In genomic region chr13:27007166-27007565, GRCh38 we compare ENCODE assay signal across 10 cellular contexts.
DNase-seq lines count a peak whose midpoint lies in the region; ATAC-seq, FAIRE-seq and TF ChIP-seq lines count a peak whose summit lies in the region.
"Had no signal": no experiment of that assay in that cellular context is flagged by ENCODE, and none has a peak within 500 bp of the region (broad histone marks: within the 10 kb centered on the region; RNA-seq: fewer than 3 reads in every experiment).

No MANE protein-coding gene starts in this region.

- WGBS in A549 (ENCODE audit: missing lambda C conversion rate) = 85% methylated on average over 11 of the region's 12 CpGs

- H3K4me3 Mint-ChIP-seq in CD4-positive, alpha-beta T cell = no peak overlapping the region

- H3K9ac ChIP-seq in colonic mucosa (ENCODE audit: low read depth in 2 of 2, low read length in 2 of 2) (peak overlapping the region in 1 of 2 donors; percentile 64), mucosa of stomach (ENCODE audit: low read length) (peak overlapping the region; percentile 52)

- H3K4me3 ChIP-seq in A549 = no peak overlapping the region
- peak overlapping the region; percentile 39 for H3K4me3 ChIP-seq in colonic mucosa
- no peak overlapping the region for H3K4me3 ChIP-seq in mucosa of stomach (ENCODE audit: low read length)

- intact Hi-C loops in colonic mucosa (cut with DNase I) = no loop called here
- intact Hi-C loops in CD4-positive, alpha-beta T cell (cut with DNase I, micrococcal nuclease) = no loop called here

- no peaks in the 10 kb centered on the region for H3K9me3 Mint-ChIP-seq in CD4-positive, alpha-beta T cell
- H3K9me3 Mint-ChIP-seq: activated naive CD4-positive, alpha-beta T cell treated with anti-CD3 and anti-CD28 coated beads for 36 hours; naive thymus-derived CD8-positive, alpha-beta T cell had no signal

- FAIRE-seq in A549 (lab: Jason Lieb, UNC) = no peak

- H3K27me3 ChIP-seq in colonic mucosa (no peaks in the 10 kb centered on the region), mucosa of stomach (ENCODE audit: control insufficient read depth, insufficient read depth, low read length) (peaks cover 20% of the 10 kb centered on the region)
- peaks cover 26% of the 10 kb centered on the region for H3K27me3 ChIP-seq in CD4-positive, alpha-beta T cell (ENCODE audit: control insufficient read depth, insufficient read depth, low read length)

- POLR2A ChIA-PET in A549 (lab: Yijun Ruan, JAX) = no interaction called here
- POLR2A ChIA-PET in CD4-positive, alpha-beta T cell (lab: Charles Lee) = interaction anchor here (1.3 kb wide), 1 partner anchor 10 kb away, joined by 3 read pairs; no protein-coding TSS in a partner anchor

- no peak for ATAC-seq in A549
- no peak for ATAC-seq in CD4-positive, alpha-beta T cell (ENCODE audit: poor library complexity)
- ATAC-seq: naive thymus-derived CD8-positive, alpha-beta T cell had no signal

- TF ChIP-seq RAD21 in A549 (conservative IDR thresholded peaks at IDR 0.05 in 1 of 2, IDR thresholded peaks at IDR 0.05 in 1 of 2) = no peak

- TF ChIP-seq CTCF in A549 (IDR thresholded peaks at IDR 0.05) = no peak
- no peak for TF ChIP-seq CTCF in colonic mucosa (IDR thresholded peaks at IDR 0.05)
- no peak for TF ChIP-seq CTCF in CD4-positive, alpha-beta T cell (IDR thresholded peaks at IDR 0.05)

- DNase-seq in A549 (ENCODE audit: low read depth in 1 of 2, low spot score in 1 of 2) (no peak), NCI-H2081 (lab: John Stamatoyannopoulos, UW) (peak; percentile 52 to 81), colonic mucosa (peak; percentile 17), HPDE6-E6E7 (ENCODE audit: extremely low spot score) (no peak), amniotic stem cell (lab: John Stamatoyannopoulos, UW) (no peak), inferior parietal cortex (ENCODE audit: extremely low spot score) (no peak)
- no peak for DNase-seq in CD4-positive, alpha-beta T cell
- DNase-seq: activated naive CD4-positive, alpha-beta T cell treated with anti-CD3 and anti-CD28 coated beads for 36 hours; naive thymus-derived CD8-positive, alpha-beta T cell had no signal

- peak overlapping the region; percentile 83 for H3K4me2 ChIP-seq in A549

- no peaks in the 10 kb centered on the region for H3K9me3 ChIP-seq in A549
- no peaks in the 10 kb centered on the region for H3K9me3 ChIP-seq in colonic mucosa
- H3K9me3 ChIP-seq in mucosa of stomach (ENCODE audit: control insufficient read depth, low read length) = no peaks in the 10 kb centered on the region
- no peaks in the 10 kb centered on the region for H3K9me3 ChIP-seq in CD4-positive, alpha-beta T cell (ENCODE audit: control insufficient read depth, low read length)

- peaks cover 64% of the 10 kb centered on the region for H3K27me3 Mint-ChIP-seq in CD4-positive, alpha-beta T cell

- no peak for TF ChIP-seq POLR2A in A549 (IDR thresholded peaks at IDR 0.05; ENCODE audit: low read length)

- H3K4me1 Mint-ChIP-seq in CD4-positive, alpha-beta T cell (ENCODE audit: low read depth) = no peaks in the 10 kb centered on the region

- CTCF ChIA-PET in A549 (lab: Yijun Ruan, JAX) = interaction anchor here (1.0 to 2.0 kb wide), 2 partner anchors 13 to 279 kb away, joined by 3 to 4 read pairs; no protein-coding TSS in a partner anchor
- CTCF ChIA-PET in CD4-positive, alpha-beta T cell (lab: Charles Lee) = no interaction called here

- H3K36me3 ChIP-seq in colonic mucosa (no peaks in the 10 kb centered on the region), mucosa of stomach (ENCODE audit: control insufficient read depth, insufficient read depth, low read length) (no peaks in the 10 kb centered on the region)

- H3K27ac ChIP-seq in A549 = peak overlapping the region in 1 of 2 experiments; percentile 67; a peak in 3 of 6 replicates
- no peak overlapping the region for H3K27ac ChIP-seq in colonic mucosa
- no peak overlapping the region for H3K27ac ChIP-seq in CD4-positive, alpha-beta T cell (ENCODE audit: low read depth, low read length)

- no peak overlapping the region for H3K27ac Mint-ChIP-seq in CD4-positive, alpha-beta T cell
- H3K27ac Mint-ChIP-seq: activated naive CD4-positive, alpha-beta T cell treated with anti-CD3 and anti-CD28 coated beads for 36 hours had no signal

- TF ChIP-seq EP300 in A549 (IDR thresholded peaks at IDR 0.05) = no peak

- H3K4me1 ChIP-seq in A549 = peaks cover 4% of the 10 kb centered on the region; the same call in 1 of the 3 replicates
- H3K4me1 ChIP-seq in colonic mucosa = no peaks in the 10 kb centered on the region
- peaks cover 12% of the 10 kb centered on the region for H3K4me1 ChIP-seq in mucosa of stomach (ENCODE audit: control insufficient read depth, insufficient read depth, low read length)

- H3K36me3 Mint-ChIP-seq in CD4-positive, alpha-beta T cell (ENCODE audit: low read depth) = no peaks in the 10 kb centered on the region
- H3K36me3 Mint-ChIP-seq: naive thymus-derived CD8-positive, alpha-beta T cell had no signal

TF ChIP-seq in A549, 52 proteins besides CTCF, POLR2A, EP300 and RAD21:
- TF ChIP-seq HOXB13 (CRISPR knock-in tag; IDR thresholded peaks at IDR 0.05; ENCODE audit: low read depth) = no peak
- no peak for TF ChIP-seq REST (IDR thresholded peaks at IDR 0.05)
- TF ChIP-seq ESRRA (IDR thresholded peaks at IDR 0.05; ENCODE audit: borderline replicate concordance, low read length) = no peak
- TF ChIP-seq TFCP2L1 (CRISPR knock-in tag; IDR thresholded peaks at IDR 0.05) = no peak
- TF ChIP-seq RNF2 (IDR thresholded peaks at IDR 0.05; ENCODE audit: borderline replicate concordance, low read depth) = no peak
- TF ChIP-seq MYC (IDR thresholded peaks at IDR 0.05; ENCODE audit: borderline replicate concordance, low read length) = no peak
- no peak for TF ChIP-seq ZNF302 (CRISPR knock-in tag; IDR thresholded peaks at IDR 0.05)
- TF ChIP-seq MAX (IDR thresholded peaks at IDR 0.05) = no peak
- no peak for TF ChIP-seq EHMT2 (IDR thresholded peaks at IDR 0.05; ENCODE audit: low read depth)
- TF ChIP-seq RFX5 (IDR thresholded peaks at IDR 0.05) = no peak
- no peak for TF ChIP-seq EHF (CRISPR knock-in tag; IDR thresholded peaks at IDR 0.05)
- TF ChIP-seq E2F6 (IDR thresholded peaks at IDR 0.05; ENCODE audit: borderline replicate concordance, low read depth) = no peak
- no peak for TF ChIP-seq SREBF2 (IDR thresholded peaks at IDR 0.05)
- no peak for TF ChIP-seq NPAS2 (CRISPR knock-in tag; IDR thresholded peaks at IDR 0.05; ENCODE audit: borderline replicate concordance)

Comparison
In these comparisons a context has a peak if more than half of its experiments do, and no peak if none do; other contexts are left out.
1. DNase-seq: peak in NCI-H2081 (2 of 2) and colonic mucosa (single experiment); none in A549 (0 of 2), HPDE6-E6E7 (single experiment), amniotic stem cell (single experiment), inferior parietal cortex (single experiment) and CD4-positive, alpha-beta T cell (0 of 10).